13 cellular contexts compared by ENCODE assay signal in genomic region chr10:102627141-102627445, GRCh38. TPM values are rescaled to one million over a fixed set of nuclear protein-coding genes. Genes with fewer than 3 reads are reported as not detected.
A peak's percentile ranks its signal among the peaks of the same experiment; 100 is the strongest.
DNase-seq lines count a peak whose midpoint lies in the region; ATAC-seq and TF ChIP-seq lines count a peak whose summit lies in the region.
"Had no signal": no experiment of that assay in that cellular context is flagged by ENCODE, and none has a peak within 500 bp of the region (broad histone marks: within the 10 kb centered on the region; RNA-seq: fewer than 3 reads in every experiment).

No MANE protein-coding gene starts in this region.

- ATAC-seq in T-helper 17 cell (no peak), gastroesophageal sphincter (no peak)

- H3K4me1 ChIP-seq in gastroesophageal sphincter = peaks cover 0 to 81% (median 41%) of the 10 kb centered on the region in 3 donors

- CTCF ChIA-PET in AG04450 (lab: Charles Lee) = no interaction called here

- no peaks in the 10 kb centered on the region for H3K27me3 ChIP-seq in AG04450 (ENCODE audit: control insufficient read depth, insufficient read depth, low read length)
- no peaks in the 10 kb centered on the region for H3K27me3 ChIP-seq in gastroesophageal sphincter
- H3K27me3 ChIP-seq: BE2C had no signal

- H3K9me3 ChIP-seq in AG04450 (ENCODE audit: control insufficient read depth, insufficient read depth, low read length) (peaks cover 8% of the 10 kb centered on the region), T-helper 17 cell (ENCODE audit: control insufficient read depth, low read length, poor library complexity, severe bottlenecking) (no peaks in the 10 kb centered on the region), gastroesophageal sphincter (no peaks in the 10 kb centered on the region)
- H3K9me3 ChIP-seq: BE2C had no signal

- H3K27ac Mint-ChIP-seq in T-helper 17 cell = peak overlapping the region; percentile 72
- H3K27ac Mint-ChIP-seq: T-helper 1 cell treated with Interleukin-12 subunit alpha and Interleukin-12 subunit beta and Interleukin-4 antibody, amounts not matched to agents 30 μg/mL and 1 μg/mL, for 36 hours had no signal

- TF ChIP-seq POLR2A in gastroesophageal sphincter (IDR thresholded peaks at IDR 0.05) = no peak

- TF ChIP-seq CTCF in AG04450 (IDR thresholded peaks at IDR 0.05; ENCODE audit: low read depth, low read length) (no peak), gastroesophageal sphincter (IDR thresholded peaks at IDR 0.05) (no peak)

- H3K36me3 ChIP-seq in gastroesophageal sphincter = peaks cover 0 to 28% of the 10 kb centered on the region in 2 donors
- H3K36me3 ChIP-seq: BE2C had no signal

- H3K4me3 Mint-ChIP-seq in T-helper 17 cell = no peak overlapping the region
- H3K4me3 Mint-ChIP-seq: T-helper 1 cell treated with Interleukin-12 subunit alpha and Interleukin-12 subunit beta and Interleukin-4 antibody, amounts not matched to agents 30 μg/mL and 1 μg/mL, for 36 hours had no signal

- DNase-seq in AG04450 (ENCODE audit: low read depth, low spot score) (no peak), T-helper 17 cell (no peak), posterior vena cava (ENCODE audit: low spot score) (peak; percentile 13), AG20443 (ENCODE audit: low spot score) (no peak), GM19240 (ENCODE audit: insufficient read length, low spot score) (no peak)
- no peak for DNase-seq in activated CD4-positive, alpha-beta T cell treated with anti-CD3 and anti-CD28 coated beads for 4 hours
- DNase-seq in stimulated activated CD4-positive, alpha-beta T cell treated with anti-CD3 and anti-CD28 coated beads, Interleukin-2, amount 100 ng/mL, for 48 hours = no peak
- DNase-seq: activated T-cell treated with anti-CD3 and anti-CD28 coated beads, Interleukin-2, amount 50 U/mL, for 1 hour; BE2C; GDM1; NCI-H2227 treated with DMSO at 0.1 percent for 48 hours had no signal

- H3K27ac ChIP-seq in AG04450 (ENCODE audit: low read depth, low read length) (peak overlapping the region; percentile 99), gastroesophageal sphincter (peak overlapping the region; percentile 48 to 88 (median 86))

- POLR2A ChIA-PET in AG04450 (lab: Yijun Ruan, JAX) = interaction anchor here (0.9 to 2.4 kb wide), 2 partner anchors 15 to 47 kb away, joined by 3 to 14 read pairs; no protein-coding TSS in a partner anchor

- intact Hi-C loops in posterior vena cava (cut with DNase I) = no loop called here

- peaks cover 7% of the 10 kb centered on the region for H3K4me1 Mint-ChIP-seq in T-helper 17 cell

- H3K27me3 Mint-ChIP-seq in T-helper 17 cell = no peaks in the 10 kb centered on the region

- H3K4me3 ChIP-seq in AG04450 (ENCODE audit: low read depth, low read length) (no peak overlapping the region), gastroesophageal sphincter (no peak overlapping the region)

- no peak for TF ChIP-seq EP300 in gastroesophageal sphincter (IDR thresholded peaks at IDR 0.05)

- WGBS in gastroesophageal sphincter (ENCODE audit: low coverage in 1 of 2), 2 donors = 79% methylated on average over 4 of the region's 7 CpGs; no CpG with 5 or more reads in 1 of the 2 donors

- peaks cover 5% of the 10 kb centered on the region for H3K36me3 Mint-ChIP-seq in T-helper 17 cell (ENCODE audit: low read depth)

RNA-seq across cellular contexts. Expression of gene TRIM8, which starts 17.2 kb away (rescaled TPM):
- polyA plus RNA-seq in AG04450 (2011; rRNA removed) = 66.8 and 80.9 TPM in 2 replicates
- polyA minus RNA-seq in AG04450 (2011; rRNA and poly(A)+ RNA removed) = 52.9 and 60.1 TPM in 2 replicates
- total RNA-seq in T-helper 17 cell (10 to 100 TPM; 63.6 to 73.0 TPM), gastroesophageal sphincter (100 to 1,000 TPM in 3 of 4 donors, 10 to 100 TPM in 1; 96.7 to 171 (median 131) TPM), posterior vena cava (100 to 1,000 TPM; 122 to 125 TPM)
